ENCODE assay signal across 15 cellular contexts in genomic region chr5:76085286-76085579, GRCh38. TPM values are rescaled to one million over a fixed set of nuclear protein-coding genes. Genes with fewer than 3 reads are reported as not detected.
DNase-seq lines count a peak whose midpoint lies in the region; ATAC-seq and TF ChIP-seq lines count a peak whose summit lies in the region.
"Had no signal": no experiment of that assay in that cellular context is flagged by ENCODE, and none has a peak within 500 bp of the region (broad histone marks: within the 10 kb centered on the region; RNA-seq: fewer than 3 reads in every experiment).

No MANE protein-coding gene starts in this region.

- no peak for TF ChIP-seq CTCF in cardiac muscle cell (IDR thresholded peaks at IDR 0.05; ENCODE audit: low read depth, low read length)
- no peak for TF ChIP-seq CTCF in right atrium auricular region (IDR thresholded peaks at IDR 0.05)
- TF ChIP-seq CTCF in testis (IDR thresholded peaks at IDR 0.05) = no peak

- H3K36me3 Mint-ChIP-seq in activated T-helper 2 cell treated with anti-CD3 and anti-CD28 coated beads, Interferon-gamma antibody, Interleukin-2, Interleukin-4, amounts not matched to agents 10 μg/mL and 5 μg/mL and 100 μg/mL, durations not matched to agents 14 hours and 24 hours and 36 hours (ENCODE audit: low read depth) = no peaks in the 10 kb centered on the region
- peaks cover 2% of the 10 kb centered on the region for H3K36me3 Mint-ChIP-seq in memory B cell

- no peak overlapping the region for H3K27ac Mint-ChIP-seq in activated T-helper 2 cell treated with anti-CD3 and anti-CD28 coated beads, Interferon-gamma antibody, Interleukin-2, Interleukin-4, amounts not matched to agents 10 μg/mL and 5 μg/mL and 100 μg/mL, durations not matched to agents 14 hours and 24 hours and 36 hours
- H3K27ac Mint-ChIP-seq in memory B cell = no peak overlapping the region

- H3K4me3 ChIP-seq in cardiac muscle cell (peak overlapping the region; percentile 24), right atrium auricular region (no peak overlapping the region), testis (peak overlapping the region; percentile 31 to 61)

- peaks cover 66% of the 10 kb centered on the region for H3K27me3 Mint-ChIP-seq in activated T-helper 2 cell treated with anti-CD3 and anti-CD28 coated beads, Interferon-gamma antibody, Interleukin-2, Interleukin-4, amounts not matched to agents 10 μg/mL and 5 μg/mL and 100 μg/mL, durations not matched to agents 14 hours and 24 hours and 36 hours (ENCODE audit: low read depth)
- H3K27me3 Mint-ChIP-seq in memory B cell = peaks cover 16% of the 10 kb centered on the region

- ATAC-seq in memory B cell (ENCODE audit: low read depth) = no peak
- ATAC-seq: Right ventricle myocardium inferior had no signal

- H3K4me1 ChIP-seq in cardiac muscle cell (ENCODE audit: low read depth) (no peaks in the 10 kb centered on the region), right atrium auricular region (peaks cover 0 to 30% of the 10 kb centered on the region in 2 donors), testis (peaks cover 17% of the 10 kb centered on the region)

- H3K4me1 Mint-ChIP-seq in activated T-helper 2 cell treated with anti-CD3 and anti-CD28 coated beads, Interferon-gamma antibody, Interleukin-2, Interleukin-4, amounts not matched to agents 10 μg/mL and 5 μg/mL and 100 μg/mL, durations not matched to agents 14 hours and 24 hours and 36 hours (ENCODE audit: low read depth) = peaks cover 17% of the 10 kb centered on the region
- peaks cover 13% of the 10 kb centered on the region for H3K4me1 Mint-ChIP-seq in memory B cell

- no peaks in the 10 kb centered on the region for H3K9me3 Mint-ChIP-seq in activated T-helper 2 cell treated with anti-CD3 and anti-CD28 coated beads, Interferon-gamma antibody, Interleukin-2, Interleukin-4, amounts not matched to agents 10 μg/mL and 5 μg/mL and 100 μg/mL, durations not matched to agents 14 hours and 24 hours and 36 hours
- H3K9me3 Mint-ChIP-seq in memory B cell = no peaks in the 10 kb centered on the region

- 12 to 14% methylated on average over 6 of the region's 6 CpGs for WGBS in testis, 2 donors

- H3K36me3 ChIP-seq in cardiac muscle cell (no peaks in the 10 kb centered on the region), right atrium auricular region (no peaks in the 10 kb centered on the region), testis (ENCODE audit: low read depth, missing control alignments) (no peaks in the 10 kb centered on the region)
- H3K36me3 ChIP-seq: spleen had no signal

- no peak for TF ChIP-seq POLR2A in testis (IDR thresholded peaks at IDR 0.05)

- no peak for DNase-seq in cardiac muscle cell (ENCODE audit: low read depth in 1 of 2, low spot score in 1 of 2)
- no peak for DNase-seq in right atrium auricular region (ENCODE audit: low spot score)
- DNase-seq in activated T-helper 2 cell treated with anti-CD3 and anti-CD28 coated beads, Interferon-gamma antibody, Interleukin-2, Interleukin-4, amounts not matched to agents 10 μg/mL and 5 μg/mL and 100 μg/mL, durations not matched to agents 14 hours and 24 hours and 36 hours (ENCODE audit: low spot score) = no peak
- DNase-seq in memory B cell (ENCODE audit: low spot score in 2 of 2) = no peak
- no peak for DNase-seq in testis
- no peak for DNase-seq in pons (ENCODE audit: low spot score)
- no peak for DNase-seq in dermis blood vessel endothelial cell
- no peak for DNase-seq in hypothalamus (lab: John Stamatoyannopoulos, UW)
- DNase-seq: cerebellar nuclear complex, KBM-7, substantia nigra had no signal

- H3K27ac ChIP-seq in cardiac muscle cell = no peak overlapping the region
- H3K27ac ChIP-seq in right atrium auricular region = no peak overlapping the region
- H3K27ac ChIP-seq in testis = no peak overlapping the region
- H3K27ac ChIP-seq: spleen had no signal

- H3K27me3 ChIP-seq in cardiac muscle cell (peaks cover 77% of the 10 kb centered on the region), right atrium auricular region (peaks cover 6 to 11% of the 10 kb centered on the region in 2 donors), testis (no peaks in the 10 kb centered on the region)

- intact Hi-C loops in activated T-helper 2 cell treated with anti-CD3 and anti-CD28 coated beads, Interferon-gamma antibody, Interleukin-2, Interleukin-4, amounts not matched to agents 10 μg/mL and 5 μg/mL and 100 μg/mL, durations not matched to agents 14 hours and 24 hours and 36 hours (cut with micrococcal nuclease) = no loop called here
- intact Hi-C loops in testis (cut with DNase I; ENCODE audit: low total_unique reads) = no loop called here

- peak overlapping the region; percentile 39 for H3K4me3 Mint-ChIP-seq in activated T-helper 2 cell treated with anti-CD3 and anti-CD28 coated beads, Interferon-gamma antibody, Interleukin-2, Interleukin-4, amounts not matched to agents 10 μg/mL and 5 μg/mL and 100 μg/mL, durations not matched to agents 14 hours and 24 hours and 36 hours (ENCODE audit: low read depth)
- H3K4me3 Mint-ChIP-seq in memory B cell = peak overlapping the region; percentile 63

- no peaks in the 10 kb centered on the region for H3K9me3 ChIP-seq in cardiac muscle cell (ENCODE audit: low read depth)
- peaks cover 0 to 13% of the 10 kb centered on the region in 2 donors for H3K9me3 ChIP-seq in right atrium auricular region
- H3K9me3 ChIP-seq in testis = no peaks in the 10 kb centered on the region

RNA-seq across cellular contexts. Expression of gene SV2C, which starts 2.0 kb away (rescaled TPM):
- total RNA-seq in cardiac muscle cell (0.24 and 0.28 TPM in 2 replicates), right atrium auricular region (under 1 TPM; 0.04 to 0.15 TPM), testis (under 1 TPM; 0.56 to 0.87 TPM), dermis blood vessel endothelial cell (0.05 TPM in 1 of 2 replicates, not detected in the other)
- polyA plus RNA-seq in cardiac muscle cell (0.13 TPM in 1 of 2 replicates, not detected in the other), testis (ENCODE audit: insufficient read depth, low read depth, low replicate concordance) (0.24 TPM)
- total RNA-seq in activated T-helper 2 cell treated with anti-CD3 and anti-CD28 coated beads, Interferon-gamma antibody, Interleukin-2, Interleukin-4, amounts not matched to agents 10 μg/mL and 5 μg/mL and 100 μg/mL, durations not matched to agents 14 hours and 24 hours and 36 hours = 0.05 and 0.32 TPM in 2 replicates
- total RNA-seq: activated CD8-positive, alpha-beta memory T cell treated with anti-CD3 and anti-CD28 coated beads for 36 hours; osteoblast had no signal

Comparison
In these comparisons a context has a peak if more than half of its experiments do, and no peak if none do; other contexts are left out.
1. H3K4me3 ChIP-seq: peak in cardiac muscle cell (single experiment) and testis (2 of 2); none in right atrium auricular region (0 of 2).